In the genomic region with DNA sequence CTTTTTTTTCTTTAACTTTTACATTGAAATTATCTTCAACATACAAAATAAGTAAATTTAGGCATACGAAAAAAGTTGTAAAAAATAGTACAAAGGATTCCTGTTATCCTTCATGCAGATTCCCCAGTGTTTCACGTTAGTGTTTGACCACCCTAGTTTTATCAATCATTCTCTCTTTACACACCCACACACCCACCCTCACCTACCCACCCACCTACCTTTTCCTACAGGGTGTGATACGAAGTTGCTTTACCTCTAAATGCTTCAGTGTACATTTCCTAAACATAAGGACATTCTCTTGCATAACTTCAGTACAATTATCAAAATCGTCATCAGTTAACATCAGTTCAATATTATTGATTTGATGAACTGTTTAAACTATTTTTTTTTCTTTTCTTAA, we compare ENCODE assay signal across 7 cellular contexts.
"Had no signal": no experiment of that assay in that cellular context is flagged by ENCODE, and none has a peak within 500 bp of the region (broad histone marks: within the 10 kb centered on the region; RNA-seq: fewer than 3 reads in every experiment).

No MANE protein-coding gene starts in this region.

- H2AFZ ChIP-seq: GM23248 had no signal

- H3K9ac ChIP-seq: GM23248 had no signal

- H3K4me3 ChIP-seq: GM23248, HAP-1 had no signal

- ATAC-seq: HCT116, HepG2 had no signal

- H3K27ac ChIP-seq: GM23248 had no signal

- DNase-seq: GM23248, GOT3, H7, KBM-7 had no signal

- H3K9me3 ChIP-seq: HAP-1 had no signal
